ENCODE assay signal across 24 cellular contexts in genomic region chr2:202102425-202103005, GRCh38. TPM values are rescaled to one million over a fixed set of nuclear protein-coding genes. Genes with fewer than 3 reads are reported as not detected.
A peak's percentile ranks its signal among the peaks of the same experiment; 100 is the strongest.
DNase-seq lines count a peak whose midpoint lies in the region; ATAC-seq and TF ChIP-seq lines count a peak whose summit lies in the region.
"Had no signal": no experiment of that assay in that cellular context is flagged by ENCODE, and none has a peak within 500 bp of the region (broad histone marks: within the 10 kb centered on the region; RNA-seq: fewer than 3 reads in every experiment).

No MANE protein-coding gene starts in this region.

- ATAC-seq in GM19328 (IDR thresholded peaks at IDR 0.05; ENCODE audit: unreplicated experiment) = no peak
- no peak for ATAC-seq in stimulated activated naive B cell treated with anti-CD40 and anti-IgM and Interleukin-4, amounts not matched to agents 10 μg/mL and 1 μg/mL and 100 μg/mL, for 72 hours (replicated peaks)
- ATAC-seq: activated CD8-positive, alpha-beta memory T cell treated with anti-CD3 and anti-CD28 coated beads, Interleukin-2, amount 10 ng/mL, durations not matched to agents 7 days and 5 days; activated T-helper 17 cell treated with anti-CD3 and anti-CD28 coated beads, Interleukin-2, amount 50 U/mL, for 72 hours; body of pancreas; heart left ventricle; HepG2; left lobe of liver; mucosa of descending colon; psoas muscle had no signal

- H3K4me1 ChIP-seq in HEK293 (ENCODE audit: control insufficient read depth, insufficient read depth, low read length) = peaks cover 3% of the 10 kb centered on the region; the same call in 1 of the 2 replicates
- H3K4me1 ChIP-seq: body of pancreas, heart left ventricle, psoas muscle, stomach, transverse colon had no signal

- no peaks in the 10 kb centered on the region for H3K36me3 Mint-ChIP-seq in glutamatergic neuron (ENCODE audit: unreplicated experiment)
- H3K36me3 Mint-ChIP-seq in stimulated activated naive B cell treated with anti-CD40 and anti-IgM and Interleukin-4, amounts not matched to agents 10 μg/mL and 1 μg/mL and 100 μg/mL, for 72 hours = no peaks in the 10 kb centered on the region
- H3K36me3 Mint-ChIP-seq: activated CD8-positive, alpha-beta memory T cell treated with anti-CD3 and anti-CD28 coated beads, Interleukin-2, amount 10 ng/mL, durations not matched to agents 7 days and 5 days; CD4-positive, alpha-beta memory T cell had no signal

- H3K9me3 ChIP-seq in HEK293 (ENCODE audit: control insufficient read depth, insufficient read depth, low read depth, low read length) = no peaks in the 10 kb centered on the region
- H3K9me3 ChIP-seq: body of pancreas, heart left ventricle, mucosa of descending colon, psoas muscle, stomach, transverse colon had no signal

- peak overlapping the region; percentile 82 for H3K27ac Mint-ChIP-seq in glutamatergic neuron (ENCODE audit: unreplicated experiment)
- no peak overlapping the region for H3K27ac Mint-ChIP-seq in stimulated activated naive B cell treated with anti-CD40 and anti-IgM and Interleukin-4, amounts not matched to agents 10 μg/mL and 1 μg/mL and 100 μg/mL, for 72 hours
- H3K27ac Mint-ChIP-seq: activated CD8-positive, alpha-beta memory T cell treated with anti-CD3 and anti-CD28 coated beads, Interleukin-2, amount 10 ng/mL, durations not matched to agents 7 days and 5 days; activated T-helper 17 cell treated with anti-CD3 and anti-CD28 coated beads, Interleukin-2, amount 50 U/mL, for 72 hours; CD4-positive, alpha-beta memory T cell had no signal

- H3K4me3 Mint-ChIP-seq in glutamatergic neuron (ENCODE audit: unreplicated experiment) = no peak overlapping the region
- H3K4me3 Mint-ChIP-seq in stimulated activated naive B cell treated with anti-CD40 and anti-IgM and Interleukin-4, amounts not matched to agents 10 μg/mL and 1 μg/mL and 100 μg/mL, for 72 hours = no peak overlapping the region
- H3K4me3 Mint-ChIP-seq: activated CD8-positive, alpha-beta memory T cell treated with anti-CD3 and anti-CD28 coated beads, Interleukin-2, amount 10 ng/mL, durations not matched to agents 7 days and 5 days; activated T-helper 17 cell treated with anti-CD3 and anti-CD28 coated beads, Interleukin-2, amount 50 U/mL, for 72 hours; CD4-positive, alpha-beta memory T cell had no signal

- CTCF ChIA-PET in HEK293 (lab: Yijun Ruan, JAX) = interaction anchor here (0.6 to 2.5 kb wide), 14 partner anchors 7 to 1714 kb away, joined by 3 to 13 read pairs (median 3); no protein-coding TSS in a partner anchor

- no peaks in the 10 kb centered on the region for H3K27me3 Mint-ChIP-seq in glutamatergic neuron (ENCODE audit: unreplicated experiment)
- H3K27me3 Mint-ChIP-seq in stimulated activated naive B cell treated with anti-CD40 and anti-IgM and Interleukin-4, amounts not matched to agents 10 μg/mL and 1 μg/mL and 100 μg/mL, for 72 hours = peaks cover 13 to 22% of the 10 kb centered on the region in 2 donors

- peaks cover 29% of the 10 kb centered on the region for H3K4me1 Mint-ChIP-seq in glutamatergic neuron (ENCODE audit: low read depth, unreplicated experiment)
- H3K4me1 Mint-ChIP-seq in stimulated activated naive B cell treated with anti-CD40 and anti-IgM and Interleukin-4, amounts not matched to agents 10 μg/mL and 1 μg/mL and 100 μg/mL, for 72 hours = no peaks in the 10 kb centered on the region
- H3K4me1 Mint-ChIP-seq: activated CD8-positive, alpha-beta memory T cell treated with anti-CD3 and anti-CD28 coated beads, Interleukin-2, amount 10 ng/mL, durations not matched to agents 7 days and 5 days; activated T-helper 17 cell treated with anti-CD3 and anti-CD28 coated beads, Interleukin-2, amount 50 U/mL, for 72 hours; CD4-positive, alpha-beta memory T cell had no signal

- DNase-seq in COR-L47 (lab: John Stamatoyannopoulos, UW) (peak; percentile 51), NCI-H345 (lab: John Stamatoyannopoulos, UW) (peak; percentile 59), glutamatergic neuron (no peak), NCI-H2081 treated with DMSO at 0.1 percent for 48 hours (lab: John Stamatoyannopoulos, UW) (no peak), globus pallidus (ENCODE audit: low spot score) (no peak)
- no peak for DNase-seq in stimulated activated naive B cell treated with anti-CD40 and anti-IgM and Interleukin-4, amounts not matched to agents 10 μg/mL and 1 μg/mL and 100 μg/mL, for 72 hours
- DNase-seq: activated CD4-positive, alpha-beta T cell treated with anti-CD3 and anti-CD28 coated beads for 48 hours; activated CD8-positive, alpha-beta memory T cell treated with anti-CD3 and anti-CD28 coated beads, Interleukin-2, amount 10 ng/mL, durations not matched to agents 7 days and 5 days; body of pancreas; CD4-positive, alpha-beta memory T cell; heart left ventricle; mucosa of descending colon; NCI-H2029; psoas muscle; SHP77; stimulated activated CD4-positive, alpha-beta T cell treated with anti-CD3 and anti-CD28 coated beads, Interleukin-2, amount 100 ng/mL, for 24 hours; stomach; T-helper 1 cell; transverse colon had no signal

- H3K36me3 ChIP-seq in HEK293 (ENCODE audit: control insufficient read depth in 2 of 2, insufficient read depth in 1 of 2, low read length in 2 of 2) = no peaks in the 10 kb centered on the region
- H3K36me3 ChIP-seq: heart left ventricle, stomach, transverse colon had no signal

- H3K27ac ChIP-seq in HEK293 (ENCODE audit: extremely low read depth, low read depth, low read length) = no peak overlapping the region
- H3K27ac ChIP-seq: body of pancreas, heart left ventricle, psoas muscle, stomach, transverse colon had no signal

- TF ChIP-seq CTCF in HEK293 (tag by site-specific recombination; IDR thresholded peaks at IDR 0.05) = no peak
- TF ChIP-seq CTCF in glutamatergic neuron (IDR thresholded peaks at IDR 0.05; ENCODE audit: partially characterized antibody, unreplicated experiment) = no peak

- no peak overlapping the region for H3K4me3 ChIP-seq in HEK293 (ENCODE audit: low read depth, low read length)
- H3K4me3 ChIP-seq: body of pancreas, heart left ventricle, mucosa of descending colon, psoas muscle, stomach, transverse colon had no signal

- no peaks in the 10 kb centered on the region for H3K9me3 Mint-ChIP-seq in glutamatergic neuron (ENCODE audit: unreplicated experiment)
- H3K9me3 Mint-ChIP-seq in stimulated activated naive B cell treated with anti-CD40 and anti-IgM and Interleukin-4, amounts not matched to agents 10 μg/mL and 1 μg/mL and 100 μg/mL, for 72 hours = no peaks in the 10 kb centered on the region
- H3K9me3 Mint-ChIP-seq: activated T-helper 17 cell treated with anti-CD3 and anti-CD28 coated beads, Interleukin-2, amount 50 U/mL, for 72 hours; CD4-positive, alpha-beta memory T cell had no signal

- POLR2A ChIA-PET in HEK293 (lab: Yijun Ruan, JAX) = no interaction called here

TF ChIP-seq in HEK293, 187 proteins besides CTCF, POLR2A, EP300 and RAD21 (continues in another document):
- TF ChIP-seq ZNF18 (tag by site-specific recombination; IDR thresholded peaks at IDR 0.05) = no peak
- TF ChIP-seq KLF1 (tag by site-specific recombination; IDR thresholded peaks at IDR 0.05) = no peak
- no peak for TF ChIP-seq ZNF514 (tag by site-specific recombination; IDR thresholded peaks at IDR 0.05)
- TF ChIP-seq ZBTB48 (tag by site-specific recombination; IDR thresholded peaks at IDR 0.05) = no peak
- TF ChIP-seq ZBTB10 (tag by site-specific recombination; IDR thresholded peaks at IDR 0.05) = no peak
- TF ChIP-seq ZNF184 (tag by site-specific recombination; IDR thresholded peaks at IDR 0.05) = no peak
- TF ChIP-seq SETDB1 (IDR thresholded peaks at IDR 0.05; ENCODE audit: insufficient read length, low read length) = peak; percentile 26
- no peak for TF ChIP-seq ZBTB8A (tag by site-specific recombination; IDR thresholded peaks at IDR 0.05)

RNA-seq across cellular contexts. Expression of gene KIAA2012, which starts 29.5 kb away (rescaled TPM):
- not detected for total RNA-seq in glutamatergic neuron (ENCODE audit: unreplicated experiment)
- total RNA-seq: activated T-helper 17 cell treated with anti-CD3 and anti-CD28 coated beads, Interleukin-2, amount 50 U/mL, for 72 hours; body of pancreas; CD4-positive, alpha-beta memory T cell; HepG2; transverse colon had no signal

Comparison
In these comparisons a context has a peak if more than half of its experiments do, and no peak if none do; other contexts are left out.
1. DNase-seq: peak in COR-L47 (single experiment) and NCI-H345 (single experiment); none in glutamatergic neuron (single experiment), NCI-H2081 treated with DMSO at 0.1 percent for 48 hours (single experiment), stimulated activated naive B cell treated with anti-CD40 and anti-IgM and Interleukin-4, amounts not matched to agents 10 μg/mL and 1 μg/mL and 100 μg/mL, for 72 hours (single experiment) and globus pallidus (single experiment).